ENCODE assay signal across 2 cellular contexts in the genomic region with DNA sequence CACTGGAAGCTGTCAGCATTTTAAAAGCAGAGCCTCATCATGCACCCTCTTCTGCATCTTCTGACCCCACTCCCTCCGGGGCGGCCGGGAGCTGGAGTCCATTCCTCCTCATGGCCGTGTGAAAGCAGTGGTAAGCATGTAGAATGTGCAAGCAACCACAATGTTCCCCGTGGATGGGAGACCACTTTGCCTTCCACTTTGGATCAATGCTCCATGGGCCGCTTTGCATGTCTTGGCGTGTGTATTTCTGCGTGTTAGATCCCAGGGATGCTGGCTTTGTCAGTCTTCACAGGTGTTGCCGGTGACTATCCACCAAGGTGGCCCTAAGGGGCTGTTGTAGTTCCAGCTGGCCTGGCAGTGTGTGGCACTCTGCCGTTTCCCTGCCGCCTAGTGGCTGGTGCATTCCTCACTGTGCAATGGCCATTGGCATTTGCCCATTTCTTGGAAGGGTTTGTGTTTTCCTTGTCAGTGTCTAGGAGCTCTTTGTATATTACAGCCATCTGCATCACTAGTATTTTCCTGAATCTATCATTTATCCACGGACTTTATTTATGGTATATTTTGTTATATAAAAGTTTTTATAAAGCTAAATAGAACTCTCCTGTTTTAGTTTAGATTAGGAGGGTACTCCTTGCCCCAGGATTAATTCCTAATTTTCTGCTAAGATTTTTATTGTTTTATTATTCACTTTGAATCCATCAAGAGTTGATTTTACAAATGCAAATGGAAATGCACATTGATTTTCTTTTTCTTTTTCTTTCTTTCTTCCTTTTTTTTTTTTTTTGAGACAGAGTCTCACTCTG.
TF ChIP-seq lines count a peak whose summit lies in the region.

No MANE protein-coding gene starts in this region.

TF ChIP-seq in A549, 52 proteins besides CTCF, POLR2A, EP300 and RAD21 (continues in another document):
- TF ChIP-seq E2F6 (IDR thresholded peaks at IDR 0.05; ENCODE audit: borderline replicate concordance, low read depth): peak; percentile 66; the same call in 1 of the 2 replicates
- peak; percentile 95 for TF ChIP-seq MAX (IDR thresholded peaks at IDR 0.05)
- TF ChIP-seq RCOR1 (IDR thresholded peaks at IDR 0.05; ENCODE audit: low read depth, low read length): no peak
- TF ChIP-seq GATA3 (IDR thresholded peaks at IDR 0.05; ENCODE audit: borderline replicate concordance): peak; percentile 11; the same call in 1 of the 2 replicates
- no peak for TF ChIP-seq ZC3H11A (IDR thresholded peaks at IDR 0.05)
- TF ChIP-seq HMGXB4 (CRISPR knock-in tag; IDR thresholded peaks at IDR 0.05; ENCODE audit: borderline replicate concordance): 0 out of 2 replicates have a peak, but pooled peaks have one; percentile 51
- no peak for TF ChIP-seq EHMT2 (IDR thresholded peaks at IDR 0.05; ENCODE audit: low read depth)
- TF ChIP-seq TP53 (CRISPR knock-in tag; IDR thresholded peaks at IDR 0.05): peak; percentile 98
- TF ChIP-seq SMC3 (IDR thresholded peaks at IDR 0.05): peak; percentile 91
- peak in 1 of 2 experiments; percentile 45; a peak in 1 of 4 replicates for TF ChIP-seq CEBPB (IDR thresholded peaks at IDR 0.05)
- TF ChIP-seq JUN (IDR thresholded peaks at IDR 0.05): peak in 1 of 2 experiments; percentile 18; a peak in 3 of 5 replicates
- 0 out of 2 replicates have a peak, but pooled peaks have one; percentile 24 for TF ChIP-seq BHLHE40 (IDR thresholded peaks at IDR 0.05; ENCODE audit: low read depth, low read length)
- TF ChIP-seq, protein P1, sequence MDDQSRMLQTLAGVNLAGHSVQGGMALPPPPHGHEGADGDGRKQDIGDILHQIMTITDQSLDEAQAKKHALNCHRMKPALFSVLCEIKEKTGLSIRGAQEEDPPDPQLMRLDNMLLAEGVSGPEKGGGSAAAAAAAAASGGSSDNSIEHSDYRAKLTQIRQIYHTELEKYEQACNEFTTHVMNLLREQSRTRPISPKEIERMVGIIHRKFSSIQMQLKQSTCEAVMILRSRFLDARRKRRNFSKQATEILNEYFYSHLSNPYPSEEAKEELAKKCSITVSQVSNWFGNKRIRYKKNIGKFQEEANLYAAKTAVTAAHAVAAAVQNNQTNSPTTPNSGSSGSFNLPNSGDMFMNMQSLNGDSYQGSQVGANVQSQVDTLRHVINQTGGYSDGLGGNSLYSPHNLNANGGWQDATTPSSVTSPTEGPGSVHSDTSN (IDR thresholded peaks at IDR 0.05): peak; percentile 54; the same call in 1 of the 2 replicates
- peak; percentile 94 for TF ChIP-seq HOXB5 (CRISPR knock-in tag; IDR thresholded peaks at IDR 0.05)
- TF ChIP-seq EHF (CRISPR knock-in tag; IDR thresholded peaks at IDR 0.05): peak; percentile 95
- peak; percentile 94 for TF ChIP-seq HOXB13 (CRISPR knock-in tag; IDR thresholded peaks at IDR 0.05; ENCODE audit: low read depth)
- TF ChIP-seq HOXA7 (CRISPR knock-in tag; IDR thresholded peaks at IDR 0.05): peak; percentile 86
- TF ChIP-seq TFCP2L1 (CRISPR knock-in tag; IDR thresholded peaks at IDR 0.05): peak; percentile 89
- TF ChIP-seq KDM1A (IDR thresholded peaks at IDR 0.05; ENCODE audit: low read depth): no peak
- TF ChIP-seq, protein P2, sequence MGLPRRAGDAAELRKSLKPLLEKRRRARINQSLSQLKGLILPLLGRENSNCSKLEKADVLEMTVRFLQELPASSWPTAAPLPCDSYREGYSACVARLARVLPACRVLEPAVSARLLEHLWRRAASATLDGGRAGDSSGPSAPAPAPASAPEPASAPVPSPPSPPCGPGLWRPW (IDR thresholded peaks at IDR 0.05): no peak
- TF ChIP-seq ZNF302 (CRISPR knock-in tag; IDR thresholded peaks at IDR 0.05): peak; percentile 91
- TF ChIP-seq, protein P3, sequence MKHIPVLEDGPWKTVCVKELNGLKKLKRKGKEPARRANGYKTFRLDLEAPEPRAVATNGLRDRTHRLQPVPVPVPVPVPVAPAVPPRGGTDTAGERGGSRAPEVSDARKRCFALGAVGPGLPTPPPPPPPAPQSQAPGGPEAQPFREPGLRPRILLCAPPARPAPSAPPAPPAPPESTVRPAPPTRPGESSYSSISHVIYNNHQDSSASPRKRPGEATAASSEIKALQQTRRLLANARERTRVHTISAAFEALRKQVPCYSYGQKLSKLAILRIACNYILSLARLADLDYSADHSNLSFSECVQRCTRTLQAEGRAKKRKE (CRISPR knock-in tag; IDR thresholded peaks at IDR 0.05; ENCODE audit: low read depth): peak; percentile 96
- TF ChIP-seq HEYL (CRISPR knock-in tag; IDR thresholded peaks at IDR 0.05): 0 out of 2 replicates have a peak, but pooled peaks have one; percentile 79
- TF ChIP-seq MYC (IDR thresholded peaks at IDR 0.05; ENCODE audit: borderline replicate concordance, low read length): peak; percentile 65
- TF ChIP-seq, protein P4, sequence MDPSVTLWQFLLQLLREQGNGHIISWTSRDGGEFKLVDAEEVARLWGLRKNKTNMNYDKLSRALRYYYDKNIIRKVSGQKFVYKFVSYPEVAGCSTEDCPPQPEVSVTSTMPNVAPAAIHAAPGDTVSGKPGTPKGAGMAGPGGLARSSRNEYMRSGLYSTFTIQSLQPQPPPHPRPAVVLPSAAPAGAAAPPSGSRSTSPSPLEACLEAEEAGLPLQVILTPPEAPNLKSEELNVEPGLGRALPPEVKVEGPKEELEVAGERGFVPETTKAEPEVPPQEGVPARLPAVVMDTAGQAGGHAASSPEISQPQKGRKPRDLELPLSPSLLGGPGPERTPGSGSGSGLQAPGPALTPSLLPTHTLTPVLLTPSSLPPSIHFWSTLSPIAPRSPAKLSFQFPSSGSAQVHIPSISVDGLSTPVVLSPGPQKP (IDR thresholded peaks at IDR 0.05; ENCODE audit: low read depth, low read length): no peak
- TF ChIP-seq CHD4 (IDR thresholded peaks at IDR 0.05; ENCODE audit: borderline replicate concordance): no peak
- TF ChIP-seq FOSB (CRISPR knock-in tag; IDR thresholded peaks at IDR 0.05): peak; percentile 94
- TF ChIP-seq FOSL2 (IDR thresholded peaks at IDR 0.05): no peak
- peak; percentile 24; the same call in 1 of the 2 replicates for TF ChIP-seq FOSL2 (CRISPR knock-in tag; IDR thresholded peaks at IDR 0.05)

TF ChIP-seq in IMR-90, 13 proteins besides CTCF, POLR2A, EP300 and RAD21:
- no peak for TF ChIP-seq MXI1 (IDR thresholded peaks at IDR 0.05; ENCODE audit: borderline replicate concordance, low read depth, low read length)
- no peak for TF ChIP-seq CEBPB (IDR thresholded peaks at IDR 0.05; ENCODE audit: low read depth, low read length)
- TF ChIP-seq, protein P5, sequence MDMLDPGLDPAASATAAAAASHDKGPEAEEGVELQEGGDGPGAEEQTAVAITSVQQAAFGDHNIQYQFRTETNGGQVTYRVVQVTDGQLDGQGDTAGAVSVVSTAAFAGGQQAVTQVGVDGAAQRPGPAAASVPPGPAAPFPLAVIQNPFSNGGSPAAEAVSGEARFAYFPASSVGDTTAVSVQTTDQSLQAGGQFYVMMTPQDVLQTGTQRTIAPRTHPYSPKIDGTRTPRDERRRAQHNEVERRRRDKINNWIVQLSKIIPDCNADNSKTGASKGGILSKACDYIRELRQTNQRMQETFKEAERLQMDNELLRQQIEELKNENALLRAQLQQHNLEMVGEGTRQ (IDR thresholded peaks at IDR 0.05; ENCODE audit: low read depth, low read length): no peak
- TF ChIP-seq MAFK (IDR thresholded peaks at IDR 0.05; ENCODE audit: low read depth, low read length): no peak
- TF ChIP-seq, protein P4 (IDR thresholded peaks at IDR 0.05; ENCODE audit: borderline replicate concordance, low read depth, low read length): no peak
- no peak for TF ChIP-seq BHLHE40 (IDR thresholded peaks at IDR 0.05; ENCODE audit: low read depth, low read length)
